ENCODE assay signal across 24 cellular contexts in the genomic region with DNA sequence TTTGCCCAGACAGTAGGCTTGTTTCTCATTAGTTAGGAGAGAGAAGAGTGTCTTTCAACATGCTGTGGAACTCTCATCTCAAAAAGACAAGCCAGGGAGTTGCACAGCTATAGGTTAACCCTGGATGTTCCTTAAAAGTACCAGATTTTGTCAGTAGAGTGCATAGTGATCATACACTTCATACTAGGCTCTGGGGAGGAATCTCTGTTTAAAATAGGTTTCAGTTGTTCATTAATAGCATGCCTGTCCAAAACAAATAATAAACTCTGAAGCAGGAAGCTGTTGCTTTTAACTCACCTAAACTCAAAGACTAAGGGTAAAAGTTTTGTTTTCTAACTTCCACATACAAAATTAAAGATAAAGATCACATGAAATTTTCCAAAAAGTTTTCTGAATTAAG.
"Had no signal": no experiment of that assay in that cellular context is flagged by ENCODE, and none has a peak within 500 bp of the region (broad histone marks: within the 10 kb centered on the region; RNA-seq: fewer than 3 reads in every experiment).

No MANE protein-coding gene starts in this region.

- H3K36me3 ChIP-seq: MG63 had no signal

- H3K9me3 ChIP-seq: MG63, SK-N-SH had no signal

- H3K9me2 ChIP-seq: SK-N-SH had no signal

- H3K4me2 ChIP-seq: SK-N-SH had no signal

- H3K9ac ChIP-seq: SK-N-SH had no signal

- ATAC-seq: T-cell had no signal

- H3K27me3 ChIP-seq: MG63 had no signal

- H3K4me3 ChIP-seq: MG63 had no signal

- DNase-seq: IMR-90; Karpas-422; KG1; MG63; NCI-H1092; NCI-H1105 treated with DMSO at 0.1 percent for 48 hours; NCI-H1436; NCI-H187; NCI-H2029; NCI-H2081 treated with DMSO at 0.1 percent for 48 hours; NCI-H2171; NCI-H226; NCI-H446; NCI-H510A; NCI-H524 treated with DMSO at 0.1 percent for 48 hours; NCI-H69; NCI-H774; NK-92 treated with Interleukin-12 subunit alpha and Interleukin-12 subunit beta, amount 100 ng/mL, for 24 hours; OCI-M1; RPMI8226; SHP77; SK-N-SH; SW 1271; T-cell had no signal
